In the genomic region with DNA sequence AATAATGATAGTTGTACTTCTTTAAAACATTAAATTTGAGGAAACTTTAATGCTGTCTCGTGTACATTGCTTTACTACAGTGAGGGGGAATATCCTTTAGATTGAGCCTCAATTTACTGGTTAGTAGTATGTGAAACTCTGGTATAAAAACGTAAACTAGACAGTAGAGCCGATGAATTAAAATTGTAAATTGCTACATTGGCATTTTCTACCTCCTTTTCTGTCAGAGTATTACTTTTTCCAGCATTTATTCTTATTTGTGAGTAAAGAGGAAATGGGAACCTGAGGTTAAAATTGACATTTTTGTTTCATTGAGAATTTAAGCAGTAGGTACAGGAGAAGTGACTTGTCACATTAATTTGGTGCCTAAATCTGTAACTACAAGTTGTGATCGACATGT, we compare ENCODE assay signal across 25 cellular contexts.
"Had no signal": no experiment of that assay in that cellular context is flagged by ENCODE, and none has a peak within 500 bp of the region (broad histone marks: within the 10 kb centered on the region; RNA-seq: fewer than 3 reads in every experiment).

No MANE protein-coding gene starts in this region.

- H3K4me1 ChIP-seq: esophagus squamous epithelium, gastrocnemius medialis, heart right ventricle, left lung, lower lobe of right lung had no signal

- H3K9me3 ChIP-seq: esophagus squamous epithelium, gastrocnemius medialis, heart right ventricle, left lung, lower lobe of right lung, mucosa of descending colon had no signal

- H3K27me3 ChIP-seq: esophagus squamous epithelium, gastrocnemius medialis, heart right ventricle, left lung had no signal

- H3K4me3 ChIP-seq: esophagus squamous epithelium, gastrocnemius medialis, heart right ventricle, left lung, lower lobe of right lung, mucosa of descending colon had no signal

- FAIRE-seq: endometrium, islet of Langerhans had no signal

- H3K27ac ChIP-seq: epithelial cell of prostate, esophagus squamous epithelium, gastrocnemius medialis, heart right ventricle, left lung, lower lobe of right lung had no signal

- DNase-seq: cortex of kidney; effector CD8-positive, alpha-beta T cell; effector memory CD8-positive, alpha-beta T cell; endodermal cell; erythroblast; esophagus squamous epithelium; foreskin fibroblast; foreskin melanocyte; gastrocnemius medialis; glutamatergic neuron; head of caudate nucleus; heart right ventricle; hippocampal formation; left cardiac atrium; left lung; left ventricle myocardium superior; lower lobe of right lung; mesenchymal stem cell; mucosa of descending colon; naive B cell; naive thymus-derived CD8-positive, alpha-beta T cell had no signal

- ATAC-seq: effector memory CD8-positive, alpha-beta T cell; esophagus mucosa; gastrocnemius medialis; heart right ventricle; left cardiac atrium; left lung; left ventricle myocardium superior; lower lobe of right lung; mucosa of descending colon; naive thymus-derived CD8-positive, alpha-beta T cell had no signal
